ENCODE assay signal across 11 cellular contexts in genomic region chr2:25420820-25421237, GRCh38.
A peak's percentile ranks its signal among the peaks of the same experiment; 100 is the strongest.
DNase-seq lines count a peak whose midpoint lies in the region; ATAC-seq and TF ChIP-seq lines count a peak whose summit lies in the region.
"Had no signal": no experiment of that assay in that cellular context is flagged by ENCODE, and none has a peak within 500 bp of the region (broad histone marks: within the 10 kb centered on the region; RNA-seq: fewer than 3 reads in every experiment).

No MANE protein-coding gene starts in this region.

- no peaks in the 10 kb centered on the region for H3K36me3 ChIP-seq in SJCRH30
- H3K36me3 ChIP-seq: ovary had no signal

- H3K27ac ChIP-seq in SJCRH30, result no peak overlapping the region
- H3K27ac ChIP-seq: ovary had no signal

- no peaks in the 10 kb centered on the region for H3K4me1 ChIP-seq in SJCRH30

- H3K4me3 Mint-ChIP-seq in IgD-negative memory B cell, result peak overlapping the region; percentile 85 to 91 (median 90)
- H3K4me3 Mint-ChIP-seq in memory B cell, result peak overlapping the region; percentile 84
- no peak overlapping the region for H3K4me3 Mint-ChIP-seq in type B pancreatic cell

- ATAC-seq in GM18520 (IDR thresholded peaks at IDR 0.05; ENCODE audit: unreplicated experiment) (peak; percentile 28), GM21786 (IDR thresholded peaks at IDR 0.05; ENCODE audit: unreplicated experiment) (peak; percentile 49), memory B cell (ENCODE audit: low read depth) (peak; percentile 5)

- H3K9me3 ChIP-seq in SJCRH30 (replicated peaks), result no peaks in the 10 kb centered on the region
- H3K9me3 ChIP-seq: ovary had no signal

- H3K27ac Mint-ChIP-seq in IgD-negative memory B cell (peak overlapping the region; percentile 97 to 99 (median 98)), memory B cell (peak overlapping the region; percentile 100), type B pancreatic cell (no peak overlapping the region)

- H3K4me3 ChIP-seq in SJCRH30, result no peak overlapping the region
- H3K4me3 ChIP-seq: ovary had no signal

- no peak for TF ChIP-seq CTCF in type B pancreatic cell (conservative IDR thresholded peaks at IDR 0.05)

- no peaks in the 10 kb centered on the region for H3K27me3 ChIP-seq in SJCRH30
- H3K27me3 ChIP-seq: ovary had no signal

- peaks cover 54 to 77% (median 55%) of the 10 kb centered on the region in 3 donors for H3K4me1 Mint-ChIP-seq in IgD-negative memory B cell
- peaks cover 58% of the 10 kb centered on the region for H3K4me1 Mint-ChIP-seq in memory B cell
- peaks cover 9% of the 10 kb centered on the region for H3K4me1 Mint-ChIP-seq in type B pancreatic cell (ENCODE audit: unreplicated experiment)

- H3K36me3 Mint-ChIP-seq in IgD-negative memory B cell (peaks cover 5% of the 10 kb centered on the region), memory B cell (peaks cover 3% of the 10 kb centered on the region), type B pancreatic cell (peaks cover 9% of the 10 kb centered on the region)

- no peaks in the 10 kb centered on the region for H3K27me3 Mint-ChIP-seq in IgD-negative memory B cell
- H3K27me3 Mint-ChIP-seq in memory B cell, result no peaks in the 10 kb centered on the region
- no peaks in the 10 kb centered on the region for H3K27me3 Mint-ChIP-seq in type B pancreatic cell

- H3K9me3 Mint-ChIP-seq in IgD-negative memory B cell (peaks cover 0 to 4% (median 3%) of the 10 kb centered on the region in 3 donors), memory B cell (peaks cover 4% of the 10 kb centered on the region), type B pancreatic cell (no peaks in the 10 kb centered on the region)

- DNase-seq in memory B cell (ENCODE audit: low spot score in 2 of 2), result no peak
- no peak for DNase-seq in T-helper 9 cell
- DNase-seq in SJCRH30, result no peak
- no peak for DNase-seq in NK-92 (lab: John Stamatoyannopoulos, UW; ENCODE audit: unreplicated experiment)
- no peak for DNase-seq in type B pancreatic cell (ENCODE audit: extremely low spot score, unreplicated experiment)
- DNase-seq: activated naive CD4-positive, alpha-beta T cell treated with Interleukin-2 at 50 U/mL for 16 hours; ovary; stimulated activated naive CD4-positive, alpha-beta T cell had no signal
